1 cellular context compared by ENCODE assay signal in the genomic region with DNA sequence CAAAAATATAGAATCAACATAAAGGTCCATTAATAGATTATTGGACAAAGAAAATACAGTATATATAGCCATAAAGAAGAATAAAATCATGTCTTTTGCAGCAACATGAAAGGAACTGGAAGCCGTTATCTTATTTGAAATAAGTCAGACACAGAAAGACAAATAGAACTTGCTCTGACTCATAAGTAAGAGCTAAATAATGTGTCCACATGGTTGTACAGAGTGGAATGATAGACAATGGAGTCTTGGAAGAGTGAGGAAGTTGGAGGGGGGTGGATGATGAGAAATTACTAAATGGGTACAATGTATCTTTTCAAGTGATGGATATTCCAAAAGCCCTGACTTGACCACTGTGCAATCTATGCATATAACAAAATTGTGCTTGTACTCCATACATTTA.
A peak's percentile ranks its signal among the peaks of the same experiment; 100 is the strongest.
TF ChIP-seq lines count a peak whose summit lies in the region.

No MANE protein-coding gene starts in this region.

TF ChIP-seq in IMR-90, 13 proteins besides CTCF, POLR2A, EP300 and RAD21:
- TF ChIP-seq FOS (IDR thresholded peaks at IDR 0.05; ENCODE audit: low read depth, low read length) (peak; percentile 22; the same call in 1 of the 2 replicates), MXI1 (IDR thresholded peaks at IDR 0.05; ENCODE audit: borderline replicate concordance, low read depth, low read length) (no peak), RCOR1 (IDR thresholded peaks at IDR 0.05; ENCODE audit: insufficient replicate concordance, low read length) (no peak), SMC3 (IDR thresholded peaks at IDR 0.05; ENCODE audit: low read depth, low read length) (no peak), RFX5 (IDR thresholded peaks at IDR 0.05; ENCODE audit: low read depth, low read length) (no peak), MAZ (IDR thresholded peaks at IDR 0.05; ENCODE audit: borderline replicate concordance, low read depth, low read length) (no peak), CEBPB (IDR thresholded peaks at IDR 0.05; ENCODE audit: low read depth, low read length) (no peak)
